ENCODE assay signal across 16 cellular contexts in the genomic region with DNA sequence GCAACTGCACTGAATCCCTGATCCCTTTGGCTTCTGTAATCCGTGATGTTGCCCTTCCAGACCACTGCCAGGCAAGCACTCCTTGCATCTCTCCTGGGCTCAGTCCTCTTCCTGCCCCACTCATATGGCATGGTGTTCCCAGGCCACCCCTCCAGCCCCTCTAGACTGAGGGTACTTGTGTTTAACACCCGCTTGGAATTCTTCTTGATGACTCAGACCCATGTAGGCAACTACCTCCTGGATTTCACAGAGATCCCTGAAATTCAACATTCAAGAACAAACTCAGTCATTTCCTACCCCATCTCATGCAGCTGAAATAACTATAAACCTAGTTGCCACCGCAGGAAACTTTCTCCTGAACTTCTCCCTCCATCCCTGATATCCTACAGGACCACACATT.
"Had no signal": no experiment of that assay in that cellular context is flagged by ENCODE, and none has a peak within 500 bp of the region (broad histone marks: within the 10 kb centered on the region; RNA-seq: fewer than 3 reads in every experiment).

No MANE protein-coding gene starts in this region.

- H3K4me3 Mint-ChIP-seq: activated naive CD8-positive, alpha-beta T cell treated with anti-CD3 and anti-CD28 coated beads, Interleukin-2, amount 10 ng/mL, durations not matched to agents 7 days and 5 days; T-helper 2 cell treated with Interferon-gamma antibody and Interleukin-4, amounts not matched to agents 5 μg/mL and 100 μg/mL, for 36 hours had no signal

- H3K4me1 Mint-ChIP-seq: activated naive CD8-positive, alpha-beta T cell treated with anti-CD3 and anti-CD28 coated beads, Interleukin-2, amount 10 ng/mL, durations not matched to agents 7 days and 5 days had no signal

- ATAC-seq: left ventricle myocardium superior had no signal

- H3K27ac ChIP-seq: ascending aorta, coronary artery, right atrium auricular region, stomach, thoracic aorta had no signal

- H3K36me3 ChIP-seq: ascending aorta, right atrium auricular region, stomach, thoracic aorta had no signal

- H3K36me3 Mint-ChIP-seq: activated naive CD8-positive, alpha-beta T cell treated with anti-CD3 and anti-CD28 coated beads, Interleukin-2, amount 10 ng/mL, durations not matched to agents 7 days and 5 days had no signal

- H3K4me3 ChIP-seq: ascending aorta, coronary artery, right atrium auricular region, stomach, thoracic aorta had no signal

- H3K27me3 ChIP-seq: ascending aorta, right atrium auricular region, stomach had no signal

- FAIRE-seq: endothelial cell of umbilical vein, islet of Langerhans, small intestine had no signal

- H3K27ac Mint-ChIP-seq: activated naive CD8-positive, alpha-beta T cell treated with anti-CD3 and anti-CD28 coated beads, Interleukin-2, amount 10 ng/mL, durations not matched to agents 7 days and 5 days; T-helper 2 cell treated with Interferon-gamma antibody and Interleukin-4, amounts not matched to agents 5 μg/mL and 100 μg/mL, for 36 hours had no signal

- H3K4me1 ChIP-seq: ascending aorta, right atrium auricular region, stomach had no signal

- H3K9me3 ChIP-seq: ascending aorta, right atrium auricular region, stomach, thoracic aorta had no signal

- H3K27me3 Mint-ChIP-seq: activated naive CD8-positive, alpha-beta T cell treated with anti-CD3 and anti-CD28 coated beads, Interleukin-2, amount 10 ng/mL, durations not matched to agents 7 days and 5 days had no signal

- DNase-seq: activated gamma-delta T cell; activated naive CD8-positive, alpha-beta T cell treated with anti-CD3 and anti-CD28 coated beads, Interleukin-2, amount 10 ng/mL, durations not matched to agents 7 days and 5 days; activated T-cell treated with anti-CD3 and anti-CD28 coated beads, Interleukin-2, amount 50 U/mL, for 48 hours; effector CD4-positive, alpha-beta T cell; foreskin melanocyte; head of caudate nucleus; left ventricle myocardium superior; small intestine; stomach had no signal
